Comparison of ENCODE assay signal across 2 cellular contexts in the genomic region with DNA sequence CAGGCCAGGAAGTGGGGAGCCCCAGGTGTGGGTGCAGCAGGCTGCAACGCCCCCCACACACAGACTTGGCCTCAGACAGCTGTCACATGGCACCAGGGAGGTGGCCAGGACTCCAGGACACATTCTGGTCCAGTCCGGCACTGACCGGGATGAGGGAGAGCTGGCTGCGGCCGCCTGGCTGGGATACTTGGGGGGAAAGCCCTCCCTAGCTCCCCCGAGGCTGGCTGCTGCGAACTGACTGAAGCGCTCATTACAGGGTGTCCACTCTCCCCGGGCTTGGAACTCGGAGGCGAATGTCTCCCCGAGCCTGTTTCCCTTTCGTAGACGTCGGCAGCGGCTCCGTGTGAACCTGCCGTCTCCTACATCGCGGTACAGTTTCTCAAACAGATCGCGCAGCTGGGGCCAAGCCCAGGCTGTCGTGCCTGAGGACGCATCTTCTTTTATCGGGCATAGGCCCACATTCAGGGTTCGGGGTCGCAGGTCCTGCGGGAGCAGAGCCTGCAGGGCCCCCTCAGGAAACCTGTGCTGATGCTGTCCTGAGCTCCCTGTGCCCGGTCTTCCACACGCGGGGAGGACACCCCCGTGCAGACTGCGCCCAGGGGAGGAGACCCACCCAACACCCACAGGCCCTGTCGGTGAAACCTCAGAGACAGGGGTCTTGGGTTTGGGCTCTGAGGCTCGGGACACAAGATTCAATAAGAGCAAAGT.
TF ChIP-seq lines count a peak whose summit lies in the region.

No MANE protein-coding gene starts in this region.

TF ChIP-seq in SK-N-SH, 30 proteins besides CTCF, POLR2A, EP300 and RAD21 (continued from another document):
- TF ChIP-seq, protein P1, sequence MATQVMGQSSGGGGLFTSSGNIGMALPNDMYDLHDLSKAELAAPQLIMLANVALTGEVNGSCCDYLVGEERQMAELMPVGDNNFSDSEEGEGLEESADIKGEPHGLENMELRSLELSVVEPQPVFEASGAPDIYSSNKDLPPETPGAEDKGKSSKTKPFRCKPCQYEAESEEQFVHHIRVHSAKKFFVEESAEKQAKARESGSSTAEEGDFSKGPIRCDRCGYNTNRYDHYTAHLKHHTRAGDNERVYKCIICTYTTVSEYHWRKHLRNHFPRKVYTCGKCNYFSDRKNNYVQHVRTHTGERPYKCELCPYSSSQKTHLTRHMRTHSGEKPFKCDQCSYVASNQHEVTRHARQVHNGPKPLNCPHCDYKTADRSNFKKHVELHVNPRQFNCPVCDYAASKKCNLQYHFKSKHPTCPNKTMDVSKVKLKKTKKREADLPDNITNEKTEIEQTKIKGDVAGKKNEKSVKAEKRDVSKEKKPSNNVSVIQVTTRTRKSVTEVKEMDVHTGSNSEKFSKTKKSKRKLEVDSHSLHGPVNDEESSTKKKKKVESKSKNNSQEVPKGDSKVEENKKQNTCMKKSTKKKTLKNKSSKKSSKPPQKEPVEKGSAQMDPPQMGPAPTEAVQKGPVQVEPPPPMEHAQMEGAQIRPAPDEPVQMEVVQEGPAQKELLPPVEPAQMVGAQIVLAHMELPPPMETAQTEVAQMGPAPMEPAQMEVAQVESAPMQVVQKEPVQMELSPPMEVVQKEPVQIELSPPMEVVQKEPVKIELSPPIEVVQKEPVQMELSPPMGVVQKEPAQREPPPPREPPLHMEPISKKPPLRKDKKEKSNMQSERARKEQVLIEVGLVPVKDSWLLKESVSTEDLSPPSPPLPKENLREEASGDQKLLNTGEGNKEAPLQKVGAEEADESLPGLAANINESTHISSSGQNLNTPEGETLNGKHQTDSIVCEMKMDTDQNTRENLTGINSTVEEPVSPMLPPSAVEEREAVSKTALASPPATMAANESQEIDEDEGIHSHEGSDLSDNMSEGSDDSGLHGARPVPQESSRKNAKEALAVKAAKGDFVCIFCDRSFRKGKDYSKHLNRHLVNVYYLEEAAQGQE (IDR thresholded peaks at IDR 0.05; ENCODE audit: low read depth, low read length): no peak
- TF ChIP-seq MXI1 (IDR thresholded peaks at IDR 0.05; ENCODE audit: low read depth, low read length) (no peak), MEF2A (IDR thresholded peaks at IDR 0.05; ENCODE audit: borderline replicate concordance, low read depth) (no peak), RCOR1 (IDR thresholded peaks at IDR 0.05; ENCODE audit: low read length) (no peak), YY1 (IDR thresholded peaks at IDR 0.05; ENCODE audit: low read depth) (no peak), FOXJ3 (CRISPR knock-in tag; IDR thresholded peaks at IDR 0.05) (no peak), USF1 (IDR thresholded peaks at IDR 0.05; ENCODE audit: borderline replicate concordance, low read depth) (no peak), NFIC (IDR thresholded peaks at IDR 0.05; ENCODE audit: borderline replicate concordance) (no peak), NRF1 (IDR thresholded peaks at IDR 0.05; ENCODE audit: low read depth, low read length) (no peak), GATA2 (CRISPR knock-in tag; IDR thresholded peaks at IDR 0.05) (no peak), CHD2 (IDR thresholded peaks at IDR 0.05; ENCODE audit: low read length, partially characterized antibody) (no peak), TCF12 (IDR thresholded peaks at IDR 0.05) (no peak), TAF1 (IDR thresholded peaks at IDR 0.05; ENCODE audit: borderline replicate concordance, low read depth, low read length) (no peak), POLR2AphosphoS5 (IDR thresholded peaks at IDR 0.05; ENCODE audit: low read depth, low read length) (no peak)

TF ChIP-seq in SK-N-SH treated with all-trans-retinoic acid at 6 μM for 48 hours, 23 proteins besides CTCF, POLR2A, EP300 and RAD21 (continued from another document):
- no peak for TF ChIP-seq POU6F1 (CRISPR knock-in tag; IDR thresholded peaks at IDR 0.05; ENCODE audit: borderline replicate concordance, low read depth)
- TF ChIP-seq PPARA (CRISPR knock-in tag; IDR thresholded peaks at IDR 0.05; ENCODE audit: borderline replicate concordance): no peak
- no peak for TF ChIP-seq OSR1 (CRISPR knock-in tag; IDR thresholded peaks at IDR 0.05)
- TF ChIP-seq TCF4 (CRISPR knock-in tag; IDR thresholded peaks at IDR 0.05; ENCODE audit: borderline replicate concordance): no peak
- no peak for TF ChIP-seq ZFP3 (CRISPR knock-in tag; IDR thresholded peaks at IDR 0.05)
